ENCODE assay signal across 8 cellular contexts in genomic region chr18:32470713-32471633, GRCh38. TPM values are rescaled to one million over a fixed set of nuclear protein-coding genes. Genes with fewer than 3 reads are reported as not detected.
DNase-seq lines count a peak whose midpoint lies in the region; ATAC-seq and TF ChIP-seq lines count a peak whose summit lies in the region.

TSS of gene GAREM1 (minus strand) at chr18:32470882. CDS start at chr18:32470428, 454 bp downstream.

- H3K36me3 Mint-ChIP-seq in activated T-cell treated with anti-CD3 and anti-CD28 coated beads, Interleukin-2, amount 50 U/mL, for 24 hours (ENCODE audit: low read depth): no peaks in the 10 kb centered on the region

- H3K9me3 ChIP-seq in IMR-90 (ENCODE audit: control insufficient read depth, insufficient read depth, low read length): no peaks in the 10 kb centered on the region
- H3K9me3 ChIP-seq in esophagus (ENCODE audit: control insufficient read depth in 2 of 2, insufficient read depth in 1 of 2, low read depth in 1 of 2, low read length in 1 of 2): no peaks in the 10 kb centered on the region
- H3K9me3 ChIP-seq in mucosa of stomach (ENCODE audit: control insufficient read depth, low read length): no peaks in the 10 kb centered on the region

- H2BK15ac ChIP-seq in IMR-90 (ENCODE audit: low read depth, low read length): no peak within 1 kb of the TSS

- intact Hi-C loops in IMR-90 (cut with micrococcal nuclease): loop anchor here (1.0 to 2.0 kb wide), 5 partner anchors 81 to 313 kb away; no protein-coding TSS in a partner anchor

- TF ChIP-seq CTCF in IMR-90 (conservative IDR thresholded peaks at IDR 0.05; ENCODE audit: low read depth, low read length): peak; percentile 95

- peak within 1 kb of the TSS; percentile 67 for H3K4me3 Mint-ChIP-seq in activated T-cell treated with anti-CD3 and anti-CD28 coated beads, Interleukin-2, amount 50 U/mL, for 24 hours

- no peak within 1 kb of the TSS for H3K56ac ChIP-seq in IMR-90 (ENCODE audit: extremely low read depth, insufficient read depth, low read length)

- no peaks in the 10 kb centered on the region; the same call in 1 of the 2 replicates for H3K9me1 ChIP-seq in IMR-90 (ENCODE audit: insufficient read depth, low read length)

- H2AFZ ChIP-seq in IMR-90 (replicated peaks; ENCODE audit: low read length, poor library complexity): peak within 1 kb of the TSS; percentile 94

- peak; percentile 94 for TF ChIP-seq RAD21 in IMR-90 (IDR thresholded peaks at IDR 0.05; ENCODE audit: low read length)

- no peak within 1 kb of the TSS for H2BK120ac ChIP-seq in IMR-90 (ENCODE audit: low read depth, low read length)

- no peak within 1 kb of the TSS for H2BK5ac ChIP-seq in IMR-90 (ENCODE audit: low read depth, low read length, poor library complexity, severe bottlenecking)

- H3K4me3 ChIP-seq in IMR-90 (ENCODE audit: insufficient read depth, low read depth, low read length) (peak within 1 kb of the TSS; percentile 88), esophagus (ENCODE audit: low read depth in 1 of 2, low read length in 2 of 2) (peak within 1 kb of the TSS; percentile 92 to 97), mucosa of stomach (ENCODE audit: low read length) (peak within 1 kb of the TSS; percentile 80)

- no peak within 1 kb of the TSS for H2BK20ac ChIP-seq in IMR-90 (ENCODE audit: low read depth, low read length)

- dilution Hi-C loops in IMR-90 (cut with HindIII; ENCODE audit: low sequenced_read_pairs, unreplicated experiment): loop anchor here (25.0 kb wide), 1 partner anchor 184 kb away; no protein-coding TSS in a partner anchor

- 2% methylated on average over 23 of the region's 82 CpGs; no CpG with 5 or more reads in 1 of the 2 experiments for WGBS in IMR-90 (ENCODE audit: extremely low coverage in 2 of 2, insufficient read length in 1 of 2), 2 experiments
- WGBS in esophagus, 2 donors: 1 to 2% methylated on average over 76 to 82 of the region's 82 CpGs

- H3K14ac ChIP-seq in IMR-90 (replicated peaks; ENCODE audit: low read depth, low read length): peak within 1 kb of the TSS; percentile 56; the same call in 1 of the 2 replicates

- peak within 1 kb of the TSS; percentile 68; the same call in 1 of the 2 replicates for H3K23ac ChIP-seq in IMR-90 (ENCODE audit: low read depth, low read length)

- H4K20me1 ChIP-seq in IMR-90 (ENCODE audit: insufficient read depth, low read length): no peaks in the 10 kb centered on the region

- peak; percentile 70 for DNase-seq in DMS114 treated with DMSO at 0.1 percent for 48 hours (lab: John Stamatoyannopoulos, UW; ENCODE audit: unreplicated experiment)
- DNase-seq in IMR-90: peak; percentile 98
- DNase-seq in OCI-M2 (lab: John Stamatoyannopoulos, UW; ENCODE audit: unreplicated experiment): peak; percentile 15
- DNase-seq in activated T-cell treated with anti-CD3 and anti-CD28 coated beads, Interleukin-2, amount 50 U/mL, for 24 hours: peak; percentile 80
- DNase-seq in stimulated activated CD8-positive, alpha-beta memory T cell treated with anti-CD3 and anti-CD28 coated beads, Interleukin-7, amount 100 ng/mL, for 1 hour (ENCODE audit: low read depth in 2 of 2): peak; percentile 46 to 47

- peak; percentile 70 for TF ChIP-seq POLR2A in IMR-90 (IDR thresholded peaks at IDR 0.05; ENCODE audit: low read depth, low read length)

- no peaks in the 10 kb centered on the region for H3K9me3 Mint-ChIP-seq in activated T-cell treated with anti-CD3 and anti-CD28 coated beads, Interleukin-2, amount 50 U/mL, for 24 hours

- H3K27me3 Mint-ChIP-seq in activated T-cell treated with anti-CD3 and anti-CD28 coated beads, Interleukin-2, amount 50 U/mL, for 24 hours: peaks cover 59% of the 10 kb centered on the region

- ATAC-seq in GM21529 (IDR thresholded peaks at IDR 0.05; ENCODE audit: unreplicated experiment): peak; percentile 95
- peak; percentile 95 for ATAC-seq in IMR-90 (ENCODE audit: low read depth)

- H3K4ac ChIP-seq in IMR-90 (ENCODE audit: low read depth, low read length): no peak within 1 kb of the TSS

- peaks cover 0 to 5% of the 10 kb centered on the region in 2 experiments; a peak in 1 of 4 replicates for H3K79me1 ChIP-seq in IMR-90 (ENCODE audit: low read depth in 1 of 2, low read length in 2 of 2)

- no peak within 1 kb of the TSS for H3K27ac Mint-ChIP-seq in activated T-cell treated with anti-CD3 and anti-CD28 coated beads, Interleukin-2, amount 50 U/mL, for 24 hours

- H3K18ac ChIP-seq in IMR-90 (ENCODE audit: low read depth, low read length): no peak within 1 kb of the TSS

- H3K4me2 ChIP-seq in IMR-90 (ENCODE audit: low read depth, low read length): peak within 1 kb of the TSS; percentile 95

- H3K27ac ChIP-seq in IMR-90 (ENCODE audit: insufficient read depth, low read length) (peak within 1 kb of the TSS; percentile 60), esophagus (ENCODE audit: low read depth in 2 of 2, low read length in 1 of 2) (peak within 1 kb of the TSS; percentile 90 to 91)

- no TSS peak for BruUV-seq in IMR-90 (replicated peaks; lab: Mats Ljungman, UMichigan)

- no peak within 1 kb of the TSS for H4K5ac ChIP-seq in IMR-90 (ENCODE audit: low read depth, low read length)

- peak within 1 kb of the TSS; percentile 67 for H3K9ac ChIP-seq in IMR-90 (ENCODE audit: low read depth, low read length)
- peak within 1 kb of the TSS; percentile 78 for H3K9ac ChIP-seq in mucosa of stomach (ENCODE audit: low read length)

- H4K91ac ChIP-seq in IMR-90 (ENCODE audit: insufficient read depth, low read depth, low read length): no peak within 1 kb of the TSS

- no peak within 1 kb of the TSS; a peak in 1 of 4 replicates for H4K8ac ChIP-seq in IMR-90 (ENCODE audit: low read depth in 2 of 2, low read length in 2 of 2)

- peaks cover 30% of the 10 kb centered on the region for H3K4me1 Mint-ChIP-seq in activated T-cell treated with anti-CD3 and anti-CD28 coated beads, Interleukin-2, amount 50 U/mL, for 24 hours (ENCODE audit: low read depth)

- H3K27me3 ChIP-seq in IMR-90 (ENCODE audit: control insufficient read depth, insufficient read depth, low read length) (peaks cover 5% of the 10 kb centered on the region), esophagus (ENCODE audit: control insufficient read depth in 1 of 2, insufficient read depth in 2 of 2, low read length in 2 of 2) (no peaks in the 10 kb centered on the region), mucosa of stomach (ENCODE audit: control insufficient read depth, insufficient read depth, low read length) (no peaks in the 10 kb centered on the region)

- in situ Hi-C loops in IMR-90 (cut with MboI; ENCODE audit: low sequenced_read_pairs): loop anchor here (5.0 kb wide), 1 partner anchor 194 kb away; no protein-coding TSS in a partner anchor

- H3K36me3 ChIP-seq in IMR-90 (ENCODE audit: control insufficient read depth, insufficient read depth, low read length) (no peaks in the 10 kb centered on the region), esophagus (ENCODE audit: control insufficient read depth in 2 of 2, insufficient read depth in 2 of 2, low read length in 1 of 2) (no peaks in the 10 kb centered on the region), mucosa of stomach (ENCODE audit: control insufficient read depth, insufficient read depth, low read length) (no peaks in the 10 kb centered on the region)

- POLR2A ChIA-PET in IMR-90 (lab: Charles Lee; ENCODE audit: unreplicated experiment): no interaction called here

- peaks cover 1% of the 10 kb centered on the region for H3K4me1 ChIP-seq in IMR-90 (ENCODE audit: control insufficient read depth, insufficient read depth, low read length)
- H3K4me1 ChIP-seq in esophagus (ENCODE audit: control insufficient read depth in 2 of 2, insufficient read depth in 2 of 2, low read length in 1 of 2): peaks cover 0 to 3% of the 10 kb centered on the region in 2 donors
- H3K4me1 ChIP-seq in mucosa of stomach (ENCODE audit: control insufficient read depth, insufficient read depth, low read length): peaks cover 16% of the 10 kb centered on the region

- CTCF ChIA-PET in IMR-90 (lab: Yijun Ruan, JAX): interaction anchor here (0.5 to 4.7 kb wide), 35 partner anchors 11 to 318 kb away, joined by 3 to 63 read pairs (median 4); no protein-coding TSS in a partner anchor

- H2AK9ac ChIP-seq in IMR-90 (replicated peaks; ENCODE audit: low read depth, low read length, poor library complexity): peak within 1 kb of the TSS; percentile 3

- no peak within 1 kb of the TSS for H2AK5ac ChIP-seq in IMR-90 (ENCODE audit: low read depth, low read length)

TF ChIP-seq in IMR-90, 13 proteins besides CTCF, POLR2A, EP300 and RAD21 (continues in another document):
- TF ChIP-seq RCOR1 (IDR thresholded peaks at IDR 0.05; ENCODE audit: insufficient replicate concordance, low read length) (no peak), MAFK (IDR thresholded peaks at IDR 0.05; ENCODE audit: low read depth, low read length) (no peak), RFX5 (IDR thresholded peaks at IDR 0.05; ENCODE audit: low read depth, low read length) (no peak), NFE2L2 (IDR thresholded peaks at IDR 0.05; ENCODE audit: low read depth, low read length) (no peak), MAZ (IDR thresholded peaks at IDR 0.05; ENCODE audit: borderline replicate concordance, low read depth, low read length) (peak; percentile 87; the same call in 1 of the 2 replicates), BHLHE40 (IDR thresholded peaks at IDR 0.05; ENCODE audit: low read depth, low read length) (no peak), USF2 (IDR thresholded peaks at IDR 0.05; ENCODE audit: low read depth, low read length) (no peak), FOS (IDR thresholded peaks at IDR 0.05; ENCODE audit: low read depth, low read length) (0 out of 2 replicates have a peak, but pooled peaks have one; percentile 43)
- TF ChIP-seq, protein P1, sequence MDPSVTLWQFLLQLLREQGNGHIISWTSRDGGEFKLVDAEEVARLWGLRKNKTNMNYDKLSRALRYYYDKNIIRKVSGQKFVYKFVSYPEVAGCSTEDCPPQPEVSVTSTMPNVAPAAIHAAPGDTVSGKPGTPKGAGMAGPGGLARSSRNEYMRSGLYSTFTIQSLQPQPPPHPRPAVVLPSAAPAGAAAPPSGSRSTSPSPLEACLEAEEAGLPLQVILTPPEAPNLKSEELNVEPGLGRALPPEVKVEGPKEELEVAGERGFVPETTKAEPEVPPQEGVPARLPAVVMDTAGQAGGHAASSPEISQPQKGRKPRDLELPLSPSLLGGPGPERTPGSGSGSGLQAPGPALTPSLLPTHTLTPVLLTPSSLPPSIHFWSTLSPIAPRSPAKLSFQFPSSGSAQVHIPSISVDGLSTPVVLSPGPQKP (IDR thresholded peaks at IDR 0.05; ENCODE audit: borderline replicate concordance, low read depth, low read length): no peak

RNA-seq across cellular contexts. Expression of gene GAREM1, which starts in this region (rescaled TPM):
- 1.9 and 2.3 TPM in 2 replicates for total RNA-seq in IMR-90 (2012; rRNA removed)
- polyA plus RNA-seq in IMR-90 (2012; rRNA removed) (1.4 and 1.7 TPM in 2 replicates), esophagus (1 to 10 TPM; 4.9 to 6.1 TPM)
- 0.63 and 1.1 TPM in 2 replicates for polyA plus RNA-seq in IMR-90 (2012; cell fraction: cytosol; rRNA removed)
- polyA plus RNA-seq in IMR-90 (2012; cell fraction: nucleus; rRNA removed; ENCODE audit: low replicate concordance): 0.94 and 1.6 TPM in 2 replicates

Comparison
In these comparisons a context has a peak if more than half of its experiments do, and no peak if none do; other contexts are left out.
1. Peak in every context shown above with its lines: DNase-seq, ATAC-seq, H3K4me3 ChIP-seq and H3K27ac ChIP-seq.
2. DNase-seq: peak in every context shown above with its lines; median percentile 98 in IMR-90; 80 in activated T-cell treated with anti-CD3 and anti-CD28 coated beads, Interleukin-2, amount 50 U/mL, for 24 hours; 70 in DMS114 treated with DMSO at 0.1 percent for 48 hours; 46 in stimulated activated CD8-positive, alpha-beta memory T cell treated with anti-CD3 and anti-CD28 coated beads, Interleukin-7, amount 100 ng/mL, for 1 hour; 15 in OCI-M2.